9 cellular contexts compared by ENCODE assay signal in the genomic region with DNA sequence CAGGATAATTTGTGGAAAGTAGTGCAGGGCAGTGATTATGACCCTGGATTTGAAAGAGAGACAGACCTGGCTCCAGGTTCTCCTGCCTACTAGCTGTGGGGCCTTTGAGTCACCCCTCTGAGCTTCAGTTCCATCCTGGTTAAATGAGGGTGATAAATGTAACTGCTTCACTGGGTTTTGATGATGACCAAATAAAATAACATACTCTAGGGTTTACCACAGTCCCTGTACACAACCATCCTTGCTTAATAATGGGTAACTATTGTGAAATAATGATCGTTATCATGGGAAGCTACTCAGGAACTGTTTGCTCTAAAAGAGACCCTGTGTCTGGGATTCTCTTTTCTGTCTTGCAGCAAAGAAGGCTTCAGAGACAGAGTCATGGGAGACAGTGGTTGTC. TPM values are rescaled to one million over a fixed set of nuclear protein-coding genes. Genes with fewer than 3 reads are reported as not detected.
DNase-seq lines count a peak whose midpoint lies in the region; ATAC-seq and TF ChIP-seq lines count a peak whose summit lies in the region.
"Had no signal": no experiment of that assay in that cellular context is flagged by ENCODE, and none has a peak within 500 bp of the region (broad histone marks: within the 10 kb centered on the region; RNA-seq: fewer than 3 reads in every experiment).

No MANE protein-coding gene starts in this region.

- peak overlapping the region; percentile 55 for H3K4me3 Mint-ChIP-seq in activated naive CD8-positive, alpha-beta T cell treated with anti-CD3 and anti-CD28 coated beads, Interleukin-2, amount 50 U/mL, for 24 hours
- no peak overlapping the region for H3K4me3 Mint-ChIP-seq in progenitor cell of endocrine pancreas (ENCODE audit: low read depth)
- H3K4me3 Mint-ChIP-seq in nephron progenitor cell: no peak overlapping the region

- CTCF ChIA-PET in BJ (lab: Yijun Ruan, JAX): interaction anchor here (1.0 to 1.3 kb wide), 2 partner anchors 42 to 290 kb away, joined by 3 read pairs; no protein-coding TSS in a partner anchor

- POLR2A ChIA-PET in BJ (lab: Charles Lee): interaction anchor here (0.6 kb wide), 1 partner anchor 1594 kb away, joined by 3 read pairs; no protein-coding TSS in a partner anchor

- H3K36me3 ChIP-seq in BJ (ENCODE audit: control insufficient read depth, insufficient read depth, low read length) (peaks cover 35% of the 10 kb centered on the region), lower lobe of right lung (peaks cover 86% of the 10 kb centered on the region)

- peaks cover 85% of the 10 kb centered on the region for H3K36me3 Mint-ChIP-seq in activated naive CD8-positive, alpha-beta T cell treated with anti-CD3 and anti-CD28 coated beads, Interleukin-2, amount 50 U/mL, for 24 hours (ENCODE audit: low read depth)
- H3K36me3 Mint-ChIP-seq in progenitor cell of endocrine pancreas (ENCODE audit: insufficient read depth) (peaks cover 15% of the 10 kb centered on the region), nephron progenitor cell (ENCODE audit: low read depth) (peaks cover 32% of the 10 kb centered on the region)

- no peaks in the 10 kb centered on the region for H3K27me3 Mint-ChIP-seq in activated naive CD8-positive, alpha-beta T cell treated with anti-CD3 and anti-CD28 coated beads, Interleukin-2, amount 50 U/mL, for 24 hours
- no peaks in the 10 kb centered on the region for H3K27me3 Mint-ChIP-seq in progenitor cell of endocrine pancreas
- H3K27me3 Mint-ChIP-seq in nephron progenitor cell (ENCODE audit: low read depth, poor library complexity): no peaks in the 10 kb centered on the region

- H3K27me3 ChIP-seq in BJ (ENCODE audit: control insufficient read depth, insufficient read depth, low read length): no peaks in the 10 kb centered on the region
- no peaks in the 10 kb centered on the region for H3K27me3 ChIP-seq in lower lobe of right lung (ENCODE audit: low read depth)

- peak; percentile 49 for ATAC-seq in activated naive CD8-positive, alpha-beta T cell treated with anti-CD3 and anti-CD28 coated beads, Interleukin-2, amount 50 U/mL, for 24 hours
- ATAC-seq in lower lobe of right lung (peak; percentile 7 to 26), GM21529 (IDR thresholded peaks at IDR 0.05; ENCODE audit: unreplicated experiment) (no peak)

- TF ChIP-seq CTCF in BJ (IDR thresholded peaks at IDR 0.05; ENCODE audit: insufficient read depth, low read depth, low read length): no peak
- no peak for TF ChIP-seq CTCF in lower lobe of right lung (IDR thresholded peaks at IDR 0.05)
- TF ChIP-seq CTCF in progenitor cell of endocrine pancreas (IDR thresholded peaks at IDR 0.05; ENCODE audit: unreplicated experiment): no peak
- TF ChIP-seq CTCF in nephron progenitor cell (IDR thresholded peaks at IDR 0.05): no peak

- peaks cover 81% of the 10 kb centered on the region for H3K4me1 Mint-ChIP-seq in activated naive CD8-positive, alpha-beta T cell treated with anti-CD3 and anti-CD28 coated beads, Interleukin-2, amount 50 U/mL, for 24 hours
- no peaks in the 10 kb centered on the region for H3K4me1 Mint-ChIP-seq in progenitor cell of endocrine pancreas (ENCODE audit: low read depth)
- H3K4me1 Mint-ChIP-seq in nephron progenitor cell: peaks cover 4% of the 10 kb centered on the region

- H3K9me3 Mint-ChIP-seq in activated naive CD8-positive, alpha-beta T cell treated with anti-CD3 and anti-CD28 coated beads, Interleukin-2, amount 50 U/mL, for 24 hours: no peaks in the 10 kb centered on the region
- H3K9me3 Mint-ChIP-seq in progenitor cell of endocrine pancreas (ENCODE audit: low read depth) (no peaks in the 10 kb centered on the region), nephron progenitor cell (no peaks in the 10 kb centered on the region)

- H3K27ac ChIP-seq in lower lobe of right lung: peak overlapping the region; percentile 44

- H3K4me1 ChIP-seq in lower lobe of right lung: peaks cover 36% of the 10 kb centered on the region

- H3K4me3 ChIP-seq in BJ (ENCODE audit: low read depth, low read length) (no peak overlapping the region), lower lobe of right lung (no peak overlapping the region)

- H3K27ac Mint-ChIP-seq in activated naive CD8-positive, alpha-beta T cell treated with anti-CD3 and anti-CD28 coated beads, Interleukin-2, amount 50 U/mL, for 24 hours: peak overlapping the region; percentile 93
- H3K27ac Mint-ChIP-seq in progenitor cell of endocrine pancreas: no peak overlapping the region
- no peak overlapping the region for H3K27ac Mint-ChIP-seq in nephron progenitor cell

- DNase-seq in BJ (ENCODE audit: low read depth) (peak; percentile 82), M059J (ENCODE audit: low read depth) (peak; percentile 98), lower lobe of right lung (no peak), progenitor cell of endocrine pancreas (ENCODE audit: low spot score, unreplicated experiment) (no peak), nephron progenitor cell (no peak), NCI-H187 treated with DMSO at 0.1 percent for 48 hours (lab: John Stamatoyannopoulos, UW) (no peak)
- no peak for DNase-seq in activated naive CD8-positive, alpha-beta T cell treated with anti-CD3 and anti-CD28 coated beads, Interleukin-2, amount 50 U/mL, for 24 hours
- DNase-seq: activated CD4-positive, CD25-positive, alpha-beta regulatory T cell had no signal

- intact Hi-C loops in lower lobe of right lung (cut with DNase I): no loop called here

- no peaks in the 10 kb centered on the region for H3K9me3 ChIP-seq in lower lobe of right lung

RNA-seq across cellular contexts. Expression of gene AKNA, which starts 23.7 kb away (rescaled TPM):
- polyA plus RNA-seq in BJ (2011; rRNA removed): 6.3 and 11.8 TPM in 2 replicates
- polyA minus RNA-seq in BJ (2011; rRNA and poly(A)+ RNA removed): 13.4 and 13.6 TPM in 2 replicates
- total RNA-seq in M059J (2014; rRNA removed; shearing (Covaris generic)): 1.6 and 3.2 TPM in 2 replicates
- total RNA-seq in lower lobe of right lung (66.9 TPM), progenitor cell of endocrine pancreas (19.3 and 24.6 TPM in 2 replicates)

RNA-seq across cellular contexts. Expression of gene ORM2, which starts 34.5 kb away (rescaled TPM):
- not detected in 2 replicates for polyA plus RNA-seq in BJ (2011; rRNA removed)
- polyA minus RNA-seq in BJ (2011; rRNA and poly(A)+ RNA removed): not detected in 2 replicates
- not detected in 2 replicates for total RNA-seq in M059J (2014; rRNA removed; shearing (Covaris generic))
- 3.1 TPM for total RNA-seq in lower lobe of right lung
- 3.2 and 5.4 TPM in 2 replicates for total RNA-seq in progenitor cell of endocrine pancreas

RNA-seq across cellular contexts. Expression of gene ORM1, which starts 41.2 kb away (rescaled TPM):
- not detected in 2 replicates for polyA plus RNA-seq in BJ (2011; rRNA removed)
- polyA minus RNA-seq in BJ (2011; rRNA and poly(A)+ RNA removed): not detected in 2 replicates
- total RNA-seq in M059J (2014; rRNA removed; shearing (Covaris generic)): 0.57 TPM in 1 of 2 replicates, not detected in the other
- total RNA-seq in lower lobe of right lung (9.2 TPM), progenitor cell of endocrine pancreas (9.3 and 10.8 TPM in 2 replicates)

Comparison
In these comparisons a context has a peak if more than half of its experiments do, and no peak if none do; other contexts are left out.
1. DNase-seq: peak in BJ (single experiment) and M059J (single experiment); none in activated naive CD8-positive, alpha-beta T cell treated with anti-CD3 and anti-CD28 coated beads, Interleukin-2, amount 50 U/mL, for 24 hours (single experiment), lower lobe of right lung (single experiment), progenitor cell of endocrine pancreas (single experiment), nephron progenitor cell (single experiment) and NCI-H187 treated with DMSO at 0.1 percent for 48 hours (single experiment).